In the genomic region with DNA sequence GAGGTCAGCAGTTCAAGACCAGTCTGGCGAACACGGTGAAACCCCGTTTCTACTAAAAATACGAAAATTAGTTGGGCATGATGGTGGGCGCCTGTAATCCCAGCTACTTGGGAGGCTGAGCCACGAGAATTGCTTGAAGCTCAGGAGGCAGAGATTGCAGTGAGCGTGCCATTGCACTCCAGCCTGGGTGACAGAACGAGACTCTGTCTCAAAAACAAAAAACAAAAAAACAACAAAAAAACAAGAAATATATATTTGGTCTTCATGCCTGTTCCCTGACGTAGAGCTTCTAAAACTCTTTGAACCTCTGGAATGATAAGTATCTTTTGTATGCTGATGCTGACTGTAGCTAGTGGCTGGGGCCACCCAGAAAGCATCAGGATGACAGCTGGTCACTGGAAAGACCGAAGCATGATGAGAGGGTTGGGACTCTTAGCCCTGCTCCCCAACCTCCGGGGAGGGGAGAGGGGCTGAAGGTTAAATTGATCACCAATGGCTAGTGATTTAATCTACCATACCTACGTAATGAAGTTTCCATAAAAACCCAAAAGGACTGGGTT, we compare ENCODE assay signal across 24 cellular contexts. TPM values are rescaled to one million over a fixed set of nuclear protein-coding genes. Genes with fewer than 3 reads are reported as not detected.
"Had no signal": no experiment of that assay in that cellular context is flagged by ENCODE, and none has a peak within 500 bp of the region (broad histone marks: within the 10 kb centered on the region; RNA-seq: fewer than 3 reads in every experiment).

No MANE protein-coding gene starts in this region.

- ATAC-seq: left colon; left lung; lower lobe of right lung; naive thymus-derived CD4-positive, alpha-beta T cell; natural killer cell treated with Interleukin-12 subunit alpha and Interleukin-12 subunit beta and Interleukin-15 and Interleukin-18, amount 100 ng/mL, for 72 hours; sciatic nerve; stimulated activated effector memory CD8-positive, alpha-beta T cell treated with anti-CD3 and anti-CD28 coated beads, Interleukin-12 subunit alpha, Interleukin-12 subunit beta, amount 100 ng/mL, for 72 hours had no signal

- FAIRE-seq: islet of Langerhans, kidney, small intestine had no signal

- H3K9me3 ChIP-seq: left lung, lower lobe of right lung, ovary, right atrium auricular region, spleen, suprapubic skin, thoracic aorta, tibial artery, uterus had no signal

- H3K4me3 ChIP-seq: left lung, lower lobe of right lung, ovary, right atrium auricular region, spleen, suprapubic skin, thoracic aorta, tibial artery, uterus had no signal

- H3K27me3 ChIP-seq: left lung, ovary, right atrium auricular region, spleen, suprapubic skin, tibial artery, uterus had no signal

- DNase-seq: hypothalamus; immature natural killer cell; kidney; left colon; left lung; lower lobe of right lung; mammary epithelial cell; mesenchymal stem cell; naive thymus-derived CD4-positive, alpha-beta T cell; ovary; small intestine; spleen; stimulated activated CD4-positive, alpha-beta T cell treated with anti-CD3 and anti-CD28 coated beads, Interleukin-4, amount 100 ng/mL, for 24 hours; stimulated activated naive CD4-positive, alpha-beta T cell; tibial artery; uterus had no signal

- H3K27ac ChIP-seq: left lung, lower lobe of right lung, ovary, right atrium auricular region, spleen, suprapubic skin, thoracic aorta, tibial artery, uterus had no signal

- H3K4me1 ChIP-seq: lower lobe of right lung, right atrium auricular region, tibial artery, uterus had no signal

- H3K36me3 ChIP-seq: left lung, lower lobe of right lung, ovary, right atrium auricular region, spleen, suprapubic skin, thoracic aorta, tibial artery, uterus had no signal

RNA-seq across cellular contexts. Expression of a gene that starts 54.8 kb away (rescaled TPM):
- total RNA-seq: renal cortical epithelial cell, right atrium auricular region had no signal
- polyA plus RNA-seq: immature natural killer cell; naive thymus-derived CD4-positive, alpha-beta T cell had no signal
